10 cellular contexts compared by ENCODE assay signal in genomic region chr9:131404987-131405386, GRCh38. TPM values are rescaled to one million over a fixed set of nuclear protein-coding genes. Genes with fewer than 3 reads are reported as not detected.
DNase-seq lines count a peak whose midpoint lies in the region; ATAC-seq and TF ChIP-seq lines count a peak whose summit lies in the region.
"Had no signal": no experiment of that assay in that cellular context is flagged by ENCODE, and none has a peak within 500 bp of the region (broad histone marks: within the 10 kb centered on the region; RNA-seq: fewer than 3 reads in every experiment).

No MANE protein-coding gene starts in this region.

- H3K36me3 Mint-ChIP-seq in GM23338 (ENCODE audit: low read depth): peaks cover 16% of the 10 kb centered on the region; the same call in 2 of the 3 replicates
- peaks cover under 1% of the 10 kb centered on the region; the same call in 1 of the 2 replicates for H3K36me3 Mint-ChIP-seq in WTC11
- no peaks in the 10 kb centered on the region for H3K36me3 Mint-ChIP-seq in glutamatergic neuron (ENCODE audit: unreplicated experiment)

- H3K4me3 Mint-ChIP-seq in GM23338 (peak overlapping the region; percentile 60), WTC11 (peak overlapping the region; percentile 51), glutamatergic neuron (ENCODE audit: unreplicated experiment) (peak overlapping the region; percentile 81)

- H3K4me2 ChIP-seq in GM23338: peak overlapping the region; percentile 71

- TF ChIP-seq EP300 in sigmoid colon (IDR thresholded peaks at IDR 0.05): no peak

- no peak for TF ChIP-seq POLR2A in sigmoid colon (IDR thresholded peaks at IDR 0.05)

- no peaks in the 10 kb centered on the region for H3K9me3 ChIP-seq in sigmoid colon
- H3K9me3 ChIP-seq: vagina had no signal

- POLR2A ChIA-PET in WTC11 (lab: Charles Lee): interaction anchor here (0.7 to 2.4 kb wide), 5 partner anchors 8 to 32 kb away, joined by 3 to 15 read pairs (median 4); no protein-coding TSS in a partner anchor

- H3K4me1 Mint-ChIP-seq in GM23338 (peaks cover 90% of the 10 kb centered on the region), WTC11 (peaks cover 95% of the 10 kb centered on the region), glutamatergic neuron (ENCODE audit: low read depth, unreplicated experiment) (peaks cover 69% of the 10 kb centered on the region)

- DNase-seq in GM23338 (ENCODE audit: low spot score) (no peak), WTC11 (ENCODE audit: low spot score) (no peak), glutamatergic neuron (no peak), sigmoid colon (no peak), 8988T (no peak), posterior vena cava (ENCODE audit: low spot score) (no peak), activated gamma-delta T cell treated with Interleukin-2 at 50 U/mL for 16 hours (no peak)
- DNase-seq: NCI-H2171 had no signal

- H3K36me3 ChIP-seq in GM23338 (ENCODE audit: insufficient read depth) (no peaks in the 10 kb centered on the region), sigmoid colon (no peaks in the 10 kb centered on the region)
- H3K36me3 ChIP-seq: vagina had no signal

- H3K27ac ChIP-seq in GM23338 (ENCODE audit: low read depth) (peak overlapping the region; percentile 83), sigmoid colon (peak overlapping the region; percentile 74 to 97 (median 96))

- TF ChIP-seq CTCF in GM23338 (conservative IDR thresholded peaks at IDR 0.05; ENCODE audit: low read depth in 2 of 2) (no peak), WTC11 (IDR thresholded peaks at IDR 0.05) (no peak), glutamatergic neuron (IDR thresholded peaks at IDR 0.05; ENCODE audit: partially characterized antibody, unreplicated experiment) (no peak), sigmoid colon (IDR thresholded peaks at IDR 0.05) (no peak)

- 74 to 89% methylated on average over 7 of the region's 7 CpGs for WGBS in sigmoid colon, 2 donors

- peaks cover 94% of the 10 kb centered on the region for H3K4me1 ChIP-seq in GM23338 (ENCODE audit: insufficient read depth)
- H3K4me1 ChIP-seq in sigmoid colon: peaks cover 0 to 100% (median 100%) of the 10 kb centered on the region in 4 donors

- CTCF ChIA-PET in WTC11 (lab: Charles Lee): interaction anchor here (1.1 to 8.8 kb wide), 7 partner anchors 8 to 68 kb away, joined by 3 to 72 read pairs (median 8); no protein-coding TSS in a partner anchor

- H2AFZ ChIP-seq in GM23338: no peak overlapping the region

- H3K9me3 Mint-ChIP-seq in GM23338: no peaks in the 10 kb centered on the region
- H3K9me3 Mint-ChIP-seq in WTC11: no peaks in the 10 kb centered on the region
- H3K9me3 Mint-ChIP-seq in glutamatergic neuron (ENCODE audit: unreplicated experiment): peaks cover 21% of the 10 kb centered on the region

- H3K27ac Mint-ChIP-seq in GM23338 (peak overlapping the region; percentile 96), WTC11 (peak overlapping the region; percentile 99), glutamatergic neuron (ENCODE audit: unreplicated experiment) (peak overlapping the region; percentile 98)

- H3K4me3 ChIP-seq in GM23338 (peak overlapping the region; percentile 28), sigmoid colon (no peak overlapping the region)

- ATAC-seq in GM23338: peak; percentile 1; the same call in 2 of the 3 replicates
- no peak for ATAC-seq in WTC11
- ATAC-seq in GM21423 (IDR thresholded peaks at IDR 0.05; ENCODE audit: unreplicated experiment): no peak

- H3K27me3 Mint-ChIP-seq in GM23338 (ENCODE audit: insufficient read depth, low read depth, poor library complexity) (peaks cover 27% of the 10 kb centered on the region), WTC11 (ENCODE audit: low read depth) (no peaks in the 10 kb centered on the region), glutamatergic neuron (ENCODE audit: unreplicated experiment) (peaks cover 3% of the 10 kb centered on the region)

- peaks cover 70% of the 10 kb centered on the region for H4K20me1 ChIP-seq in GM23338 (replicated peaks; ENCODE audit: insufficient read depth)

- H3K27me3 ChIP-seq in GM23338 (ENCODE audit: insufficient read depth) (no peaks in the 10 kb centered on the region), sigmoid colon (no peaks in the 10 kb centered on the region)
- H3K27me3 ChIP-seq: vagina had no signal

- intact Hi-C loops in sigmoid colon (cut with DNase I) (loop anchor here (5.0 kb wide), 2 partner anchors 53 to 97 kb away; partner anchors contain the start of gene POMT1), posterior vena cava (cut with DNase I) (loop anchor here in 1 of 2 donors (5.0 kb wide), 1 partner anchor 568 kb away; the partner anchor contains the start of gene ABL1)

- H3F3A ChIP-seq in GM23338 (replicated peaks; ENCODE audit: low read depth): peaks cover 26% of the 10 kb centered on the region; the same call in 1 of the 2 replicates

- no peaks in the 10 kb centered on the region for H3K9me2 ChIP-seq in GM23338 (ENCODE audit: insufficient read depth)

- H3K79me2 ChIP-seq in GM23338 (replicated peaks; ENCODE audit: insufficient read depth): peaks cover 100% of the 10 kb centered on the region

TF ChIP-seq in GM23338, 12 proteins besides CTCF, POLR2A, EP300 and RAD21 (continues in another document):
- TF ChIP-seq JUNB (IDR thresholded peaks at IDR 0.05; ENCODE audit: unreplicated experiment) (no peak), STAT1 (IDR thresholded peaks at IDR 0.05; ENCODE audit: unreplicated experiment) (no peak), NANOG (IDR thresholded peaks at IDR 0.05; ENCODE audit: borderline replicate concordance) (no peak), EZH2phosphoT487 (IDR thresholded peaks at IDR 0.05; ENCODE audit: unreplicated experiment) (no peak), CREB1 (CRISPR knock-in tag; IDR thresholded peaks at IDR 0.05; ENCODE audit: low read depth) (no peak), ZNF331 (CRISPR knock-in tag; IDR thresholded peaks at IDR 0.05; ENCODE audit: low read depth) (no peak)
- TF ChIP-seq, protein P1, sequence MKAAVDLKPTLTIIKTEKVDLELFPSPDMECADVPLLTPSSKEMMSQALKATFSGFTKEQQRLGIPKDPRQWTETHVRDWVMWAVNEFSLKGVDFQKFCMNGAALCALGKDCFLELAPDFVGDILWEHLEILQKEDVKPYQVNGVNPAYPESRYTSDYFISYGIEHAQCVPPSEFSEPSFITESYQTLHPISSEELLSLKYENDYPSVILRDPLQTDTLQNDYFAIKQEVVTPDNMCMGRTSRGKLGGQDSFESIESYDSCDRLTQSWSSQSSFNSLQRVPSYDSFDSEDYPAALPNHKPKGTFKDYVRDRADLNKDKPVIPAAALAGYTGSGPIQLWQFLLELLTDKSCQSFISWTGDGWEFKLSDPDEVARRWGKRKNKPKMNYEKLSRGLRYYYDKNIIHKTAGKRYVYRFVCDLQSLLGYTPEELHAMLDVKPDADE (IDR thresholded peaks at IDR 0.05): no peak

TF ChIP-seq in WTC11, 78 proteins besides CTCF, POLR2A, EP300 and RAD21 (continues in another document):
- TF ChIP-seq ZBTB43 (CRISPR knock-in tag; IDR thresholded peaks at IDR 0.05) (no peak), ATF6 (CRISPR knock-in tag; IDR thresholded peaks at IDR 0.05) (no peak), JAZF1 (CRISPR knock-in tag; IDR thresholded peaks at IDR 0.05) (no peak), NR1H2 (CRISPR knock-in tag; IDR thresholded peaks at IDR 0.05) (no peak), RELA (CRISPR knock-in tag; IDR thresholded peaks at IDR 0.05; ENCODE audit: borderline replicate concordance) (no peak), PRRX2 (CRISPR knock-in tag; IDR thresholded peaks at IDR 0.05) (no peak)
- TF ChIP-seq, protein P2, sequence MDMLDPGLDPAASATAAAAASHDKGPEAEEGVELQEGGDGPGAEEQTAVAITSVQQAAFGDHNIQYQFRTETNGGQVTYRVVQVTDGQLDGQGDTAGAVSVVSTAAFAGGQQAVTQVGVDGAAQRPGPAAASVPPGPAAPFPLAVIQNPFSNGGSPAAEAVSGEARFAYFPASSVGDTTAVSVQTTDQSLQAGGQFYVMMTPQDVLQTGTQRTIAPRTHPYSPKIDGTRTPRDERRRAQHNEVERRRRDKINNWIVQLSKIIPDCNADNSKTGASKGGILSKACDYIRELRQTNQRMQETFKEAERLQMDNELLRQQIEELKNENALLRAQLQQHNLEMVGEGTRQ (CRISPR knock-in tag; IDR thresholded peaks at IDR 0.05): no peak

RNA-seq across cellular contexts. Expression of gene PRRC2B, which starts 11.1 kb away (rescaled TPM):
- total RNA-seq in GM23338 (2014; rRNA removed; shearing (Covaris generic)): 171 and 193 TPM in 2 replicates
- polyA plus RNA-seq in GM23338 (2016; fragmentation: Nextera tagmentation; extraction: Ambion mirVana) (41.4 and 45.0 TPM in 2 replicates), sigmoid colon (10 to 100 TPM; 10.8 to 85.0 (median 13.2) TPM)
- total RNA-seq in WTC11 (2021) (272 to 314 TPM (median 311 TPM) in 3 replicates), glutamatergic neuron (ENCODE audit: unreplicated experiment) (489 TPM), sigmoid colon (10 to 100 TPM; 62.7 to 98.6 (median 78.9) TPM), posterior vena cava (100 to 1,000 TPM; 148 to 151 TPM)
